8 cellular contexts compared by ENCODE assay signal in genomic region chr12:120438495-120439198, GRCh38. TPM values are rescaled to one million over a fixed set of nuclear protein-coding genes. Genes with fewer than 3 reads are reported as not detected.
DNase-seq lines count a peak whose midpoint lies in the region; ATAC-seq and TF ChIP-seq lines count a peak whose summit lies in the region.

No MANE protein-coding gene starts in this region.

- H3K27me3 Mint-ChIP-seq in Caco-2 (ENCODE audit: insufficient read depth, unreplicated experiment), result no peaks in the 10 kb centered on the region
- H3K27me3 Mint-ChIP-seq in naive thymus-derived CD8-positive, alpha-beta T cell, result no peaks in the 10 kb centered on the region

- peak overlapping the region; percentile 43; the same call in 1 of the 2 replicates for H3K27ac ChIP-seq in KMS-11

- H3K36me3 ChIP-seq in Caco-2 (ENCODE audit: control insufficient read depth, insufficient read depth, low read length) (no peaks in the 10 kb centered on the region), KMS-11 (ENCODE audit: insufficient read depth) (no peaks in the 10 kb centered on the region)

- no peak for ATAC-seq in naive thymus-derived CD8-positive, alpha-beta T cell
- ATAC-seq in GM21737 (IDR thresholded peaks at IDR 0.05; ENCODE audit: unreplicated experiment) (no peak), HG03342 (IDR thresholded peaks at IDR 0.05; ENCODE audit: unreplicated experiment) (no peak)

- peak overlapping the region; percentile 70 for H3K27ac Mint-ChIP-seq in Caco-2 (ENCODE audit: unreplicated experiment)
- H3K27ac Mint-ChIP-seq in naive thymus-derived CD8-positive, alpha-beta T cell, result peak overlapping the region; percentile 47 to 97 (median 94)

- peak overlapping the region; percentile 46 for H3K4me3 ChIP-seq in Caco-2 (ENCODE audit: low read depth, low read length)
- H3K4me3 ChIP-seq in KMS-11 (IDR thresholded peaks at IDR 0.05; ENCODE audit: insufficient read depth, low read depth, low read length), result no peak overlapping the region

- no peak overlapping the region; the same call in 1 of the 2 replicates for H2AFZ ChIP-seq in KMS-11 (ENCODE audit: low read depth)

- DNase-seq in Caco-2 (no peak), dermis blood vessel endothelial cell (peak; percentile 18), iPS-NIHi11 (ENCODE audit: low spot score) (no peak)
- no peak for DNase-seq in naive thymus-derived CD8-positive, alpha-beta T cell
- no peak for DNase-seq in stimulated activated CD4-positive, alpha-beta T cell treated with anti-CD3 and anti-CD28 coated beads, Interleukin-12 subunit alpha, Interleukin-12 subunit beta, amount 100 ng/mL, for 4 hours

- TSS peak; percentile 77 for BruUV-seq in Caco-2 (replicated peaks; lab: Mats Ljungman, UMichigan)

- no peaks in the 10 kb centered on the region for H3K4me1 ChIP-seq in Caco-2
- H3K4me1 ChIP-seq in KMS-11 (ENCODE audit: low read depth, poor library complexity, severe bottlenecking), result peaks cover 12% of the 10 kb centered on the region

- peak overlapping the region; percentile 90 for H3K4me3 Mint-ChIP-seq in Caco-2 (ENCODE audit: unreplicated experiment)
- peak overlapping the region; percentile 83 to 98 (median 96) for H3K4me3 Mint-ChIP-seq in naive thymus-derived CD8-positive, alpha-beta T cell

- intact Hi-C loops in Caco-2 (cut with micrococcal nuclease; ENCODE audit: unreplicated experiment), result loop anchor here (1.0 to 2.0 kb wide), 3 partner anchors 28 to 142 kb away; partner anchors contain the start of gene POP5

- TF ChIP-seq CTCF in Caco-2 (IDR thresholded peaks at IDR 0.05; ENCODE audit: insufficient read depth in 1 of 2, low read depth in 1 of 2, low read length in 1 of 2, severe bottlenecking in 1 of 2, unreplicated experiment in 1 of 2) (no peak), KMS-11 (conservative IDR thresholded peaks at IDR 0.05; ENCODE audit: low read depth, low read length) (no peak)

- peak overlapping the region; percentile 51; the same call in 1 of the 2 replicates for H3K4me2 ChIP-seq in KMS-11

- no peaks in the 10 kb centered on the region for H3K9me3 Mint-ChIP-seq in Caco-2 (ENCODE audit: unreplicated experiment)
- H3K9me3 Mint-ChIP-seq in naive thymus-derived CD8-positive, alpha-beta T cell, result no peaks in the 10 kb centered on the region

- no peaks in the 10 kb centered on the region for H4K20me1 ChIP-seq in KMS-11 (ENCODE audit: insufficient read depth)

- H3K9me3 ChIP-seq in Caco-2, result no peaks in the 10 kb centered on the region

- peaks cover 10% of the 10 kb centered on the region for H3K79me2 ChIP-seq in KMS-11 (ENCODE audit: insufficient read depth, low read depth)

- POLR2A ChIA-PET in Caco-2 (lab: Charles Lee), result interaction anchor here (0.9 kb wide), 1 partner anchor 96 kb away, joined by 3 read pairs; a partner anchor contains a TSS
- POLR2A ChIA-PET in naive thymus-derived CD8-positive, alpha-beta T cell (lab: Charles Lee), result interaction anchor here (0.7 to 1.8 kb wide), 6 partner anchors 7 to 362 kb away, joined by 3 to 13 read pairs (median 6); partner anchors contain the start of genes GATC, RNU4-1, RNU4-2 and TRIAP1

- CTCF ChIA-PET in Caco-2 (lab: Charles Lee), result interaction anchor here (1.5 kb wide), 1 partner anchor 15 kb away, joined by 8 read pairs; no protein-coding TSS in a partner anchor

- no peaks in the 10 kb centered on the region for H3K4me1 Mint-ChIP-seq in Caco-2 (ENCODE audit: low read depth, unreplicated experiment)
- H3K4me1 Mint-ChIP-seq in naive thymus-derived CD8-positive, alpha-beta T cell, result peaks cover 5 to 33% (median 30%) of the 10 kb centered on the region in 4 donors

- peaks cover 35% of the 10 kb centered on the region for H3K36me3 Mint-ChIP-seq in Caco-2 (ENCODE audit: insufficient read depth, unreplicated experiment)
- peaks cover 0 to 36% (median 0%) of the 10 kb centered on the region in 3 donors for H3K36me3 Mint-ChIP-seq in naive thymus-derived CD8-positive, alpha-beta T cell

- no peaks in the 10 kb centered on the region for H3K27me3 ChIP-seq in Caco-2 (replicated peaks; ENCODE audit: control insufficient read depth, insufficient read depth, low read length)
- no peaks in the 10 kb centered on the region for H3K27me3 ChIP-seq in KMS-11 (ENCODE audit: insufficient read depth, low read depth)

- H3K9ac ChIP-seq in KMS-11, result peak overlapping the region; percentile 46; the same call in 1 of the 2 replicates

RNA-seq across cellular contexts. Expression of gene COX6A1, which starts 0.7 kb away (rescaled TPM):
- total RNA-seq in Caco-2 (2022) (474 and 492 TPM in 2 replicates), dermis blood vessel endothelial cell (363 and 658 TPM in 2 replicates)
- total RNA-seq in naive thymus-derived CD8-positive, alpha-beta T cell, result 100 to 1,000 TPM; 131 to 150 TPM
- polyA plus RNA-seq in naive thymus-derived CD8-positive, alpha-beta T cell, result 100 to 1,000 TPM; 683 to 799 (median 722) TPM

RNA-seq across cellular contexts. Expression of gene TRIAP1, which starts 7.5 kb away (rescaled TPM):
- total RNA-seq in Caco-2 (2022), result 34.5 and 36.7 TPM in 2 replicates
- 35.6 and 40.0 TPM in 2 replicates for total RNA-seq in dermis blood vessel endothelial cell
- 10 to 100 TPM; 21.9 to 25.3 TPM for total RNA-seq in naive thymus-derived CD8-positive, alpha-beta T cell
- 10 to 100 TPM; 54.1 to 65.2 (median 63.7) TPM for polyA plus RNA-seq in naive thymus-derived CD8-positive, alpha-beta T cell

RNA-seq across cellular contexts. Expression of gene GATC, which starts 7.6 kb away (rescaled TPM):
- 30.9 and 33.2 TPM in 2 replicates for total RNA-seq in Caco-2 (2022)
- total RNA-seq in dermis blood vessel endothelial cell, result 26.2 and 26.9 TPM in 2 replicates
- total RNA-seq in naive thymus-derived CD8-positive, alpha-beta T cell, result 10 to 100 TPM; 24.1 to 28.0 TPM
- polyA plus RNA-seq in naive thymus-derived CD8-positive, alpha-beta T cell, result 10 to 100 TPM; 14.6 to 19.2 (median 17.5) TPM

RNA-seq across cellular contexts. Expression of gene SRSF9, which starts 30.9 kb away (rescaled TPM):
- 240 and 244 TPM in 2 replicates for total RNA-seq in Caco-2 (2022)
- 205 and 208 TPM in 2 replicates for total RNA-seq in dermis blood vessel endothelial cell
- 100 to 1,000 TPM; 157 to 164 TPM for total RNA-seq in naive thymus-derived CD8-positive, alpha-beta T cell
- polyA plus RNA-seq in naive thymus-derived CD8-positive, alpha-beta T cell, result 100 to 1,000 TPM; 181 to 198 (median 191) TPM

RNA-seq across cellular contexts. Expression of gene DYNLL1, which starts 57.3 kb away (rescaled TPM):
- total RNA-seq in Caco-2 (2022), result 323 and 324 TPM in 2 replicates
- 265 and 287 TPM in 2 replicates for total RNA-seq in dermis blood vessel endothelial cell
- total RNA-seq in naive thymus-derived CD8-positive, alpha-beta T cell, result 10 to 100 TPM; 57.0 to 57.8 TPM
- polyA plus RNA-seq in naive thymus-derived CD8-positive, alpha-beta T cell, result 100 to 1,000 TPM; 156 to 192 (median 179) TPM
